In genomic region chr4:103024996-103025395, GRCh38 we compare ENCODE assay signal across 2 cellular contexts.
TF ChIP-seq lines count a peak whose summit lies in the region.

No MANE protein-coding gene starts in this region.

TF ChIP-seq in A549, 52 proteins besides CTCF, POLR2A, EP300 and RAD21:
- TF ChIP-seq POLR2AphosphoS2 (conservative IDR thresholded peaks at IDR 0.05; ENCODE audit: low read length) (no peak), MAX (IDR thresholded peaks at IDR 0.05) (no peak), MAFK (IDR thresholded peaks at IDR 0.05; ENCODE audit: partially characterized antibody) (peak; percentile 54)

TF ChIP-seq in K562, 482 proteins besides CTCF, POLR2A, EP300 and RAD21:
- TF ChIP-seq CBFA2T3 (IDR thresholded peaks at IDR 0.05) (no peak), ASH1L (IDR thresholded peaks at IDR 0.05; ENCODE audit: borderline replicate concordance, low read depth, partially characterized antibody) (no peak), ZNF316 (IDR thresholded peaks at IDR 0.05) (peak; percentile 75), SIN3B (IDR thresholded peaks at IDR 0.05; ENCODE audit: low read depth) (no peak)
- TF ChIP-seq, protein P1, sequence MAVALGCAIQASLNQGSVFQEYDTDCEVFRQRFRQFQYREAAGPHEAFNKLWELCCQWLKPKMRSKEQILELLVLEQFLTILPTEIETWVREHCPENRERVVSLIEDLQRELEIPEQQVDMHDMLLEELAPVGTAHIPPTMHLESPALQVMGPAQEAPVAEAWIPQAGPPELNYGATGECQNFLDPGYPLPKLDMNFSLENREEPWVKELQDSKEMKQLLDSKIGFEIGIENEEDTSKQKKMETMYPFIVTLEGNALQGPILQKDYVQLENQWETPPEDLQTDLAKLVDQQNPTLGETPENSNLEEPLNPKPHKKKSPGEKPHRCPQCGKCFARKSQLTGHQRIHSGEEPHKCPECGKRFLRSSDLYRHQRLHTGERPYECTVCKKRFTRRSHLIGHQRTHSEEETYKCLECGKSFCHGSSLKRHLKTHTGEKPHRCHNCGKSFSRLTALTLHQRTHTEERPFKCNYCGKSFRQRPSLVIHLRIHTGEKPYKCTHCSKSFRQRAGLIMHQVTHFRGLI (CRISPR knock-in tag; IDR thresholded peaks at IDR 0.05): no peak
- TF ChIP-seq, protein P2, sequence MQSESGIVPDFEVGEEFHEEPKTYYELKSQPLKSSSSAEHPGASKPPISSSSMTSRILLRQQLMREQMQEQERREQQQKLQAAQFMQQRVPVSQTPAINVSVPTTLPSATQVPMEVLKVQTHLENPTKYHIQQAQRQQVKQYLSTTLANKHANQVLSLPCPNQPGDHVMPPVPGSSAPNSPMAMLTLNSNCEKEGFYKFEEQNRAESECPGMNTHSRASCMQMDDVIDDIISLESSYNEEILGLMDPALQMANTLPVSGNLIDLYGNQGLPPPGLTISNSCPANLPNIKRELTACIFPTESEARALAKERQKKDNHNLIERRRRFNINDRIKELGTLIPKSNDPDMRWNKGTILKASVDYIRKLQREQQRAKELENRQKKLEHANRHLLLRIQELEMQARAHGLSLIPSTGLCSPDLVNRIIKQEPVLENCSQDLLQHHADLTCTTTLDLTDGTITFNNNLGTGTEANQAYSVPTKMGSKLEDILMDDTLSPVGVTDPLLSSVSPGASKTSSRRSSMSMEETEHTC (IDR thresholded peaks at IDR 0.05): no peak
TF ChIP-seq in K562: peak in this region for 1.
